In the genomic region with DNA sequence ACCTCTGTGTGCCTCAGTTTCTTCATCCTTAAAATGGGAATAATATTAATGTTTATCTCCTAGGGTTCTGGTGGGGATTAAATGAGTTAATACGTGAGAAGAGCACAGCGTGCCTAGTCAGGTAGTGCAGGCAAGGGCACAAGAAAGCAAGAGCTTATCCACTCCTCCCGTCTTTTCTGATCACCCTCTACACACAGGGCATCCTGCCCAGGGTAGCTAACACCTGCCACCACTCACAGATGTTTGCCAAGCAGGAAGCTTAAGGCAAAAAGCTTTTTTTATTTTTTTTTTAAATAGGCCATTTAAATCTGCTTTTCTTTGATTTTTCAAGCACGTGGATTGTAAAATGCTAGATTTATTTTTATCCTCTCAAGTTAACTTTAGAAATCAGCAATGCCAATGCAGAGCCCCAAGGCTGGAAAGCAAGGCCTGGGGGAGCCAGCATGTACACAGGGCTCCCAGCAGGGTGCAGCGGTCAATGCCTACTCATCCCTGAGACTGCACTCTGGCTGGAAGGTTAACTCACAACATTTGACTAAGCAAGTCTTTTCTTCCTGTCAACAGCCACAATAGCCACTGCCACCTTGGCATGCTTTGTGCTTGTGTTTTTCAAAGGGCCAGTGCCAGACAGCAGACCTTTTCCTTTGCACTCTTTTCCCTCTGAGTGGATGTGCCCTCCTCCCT, we compare ENCODE assay signal across 1 cellular context.
TF ChIP-seq lines count a peak whose summit lies in the region.

No MANE protein-coding gene starts in this region.

TF ChIP-seq in HepG2, 621 proteins besides CTCF, POLR2A, EP300 and RAD21 (continued from another document):
- TF ChIP-seq, protein P1, sequence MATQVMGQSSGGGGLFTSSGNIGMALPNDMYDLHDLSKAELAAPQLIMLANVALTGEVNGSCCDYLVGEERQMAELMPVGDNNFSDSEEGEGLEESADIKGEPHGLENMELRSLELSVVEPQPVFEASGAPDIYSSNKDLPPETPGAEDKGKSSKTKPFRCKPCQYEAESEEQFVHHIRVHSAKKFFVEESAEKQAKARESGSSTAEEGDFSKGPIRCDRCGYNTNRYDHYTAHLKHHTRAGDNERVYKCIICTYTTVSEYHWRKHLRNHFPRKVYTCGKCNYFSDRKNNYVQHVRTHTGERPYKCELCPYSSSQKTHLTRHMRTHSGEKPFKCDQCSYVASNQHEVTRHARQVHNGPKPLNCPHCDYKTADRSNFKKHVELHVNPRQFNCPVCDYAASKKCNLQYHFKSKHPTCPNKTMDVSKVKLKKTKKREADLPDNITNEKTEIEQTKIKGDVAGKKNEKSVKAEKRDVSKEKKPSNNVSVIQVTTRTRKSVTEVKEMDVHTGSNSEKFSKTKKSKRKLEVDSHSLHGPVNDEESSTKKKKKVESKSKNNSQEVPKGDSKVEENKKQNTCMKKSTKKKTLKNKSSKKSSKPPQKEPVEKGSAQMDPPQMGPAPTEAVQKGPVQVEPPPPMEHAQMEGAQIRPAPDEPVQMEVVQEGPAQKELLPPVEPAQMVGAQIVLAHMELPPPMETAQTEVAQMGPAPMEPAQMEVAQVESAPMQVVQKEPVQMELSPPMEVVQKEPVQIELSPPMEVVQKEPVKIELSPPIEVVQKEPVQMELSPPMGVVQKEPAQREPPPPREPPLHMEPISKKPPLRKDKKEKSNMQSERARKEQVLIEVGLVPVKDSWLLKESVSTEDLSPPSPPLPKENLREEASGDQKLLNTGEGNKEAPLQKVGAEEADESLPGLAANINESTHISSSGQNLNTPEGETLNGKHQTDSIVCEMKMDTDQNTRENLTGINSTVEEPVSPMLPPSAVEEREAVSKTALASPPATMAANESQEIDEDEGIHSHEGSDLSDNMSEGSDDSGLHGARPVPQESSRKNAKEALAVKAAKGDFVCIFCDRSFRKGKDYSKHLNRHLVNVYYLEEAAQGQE (IDR thresholded peaks at IDR 0.05; ENCODE audit: borderline replicate concordance in 1 of 2, low read depth in 1 of 2, low read length in 2 of 2), result peak in 1 of 2 experiments; percentile 19; a peak in 1 of 4 replicates
- TF ChIP-seq RBAK (CRISPR knock-in tag; IDR thresholded peaks at IDR 0.05) (no peak), ZNF572 (CRISPR knock-in tag; IDR thresholded peaks at IDR 0.05) (no peak), STAG1 (CRISPR knock-in tag; IDR thresholded peaks at IDR 0.05) (peak; percentile 53), HOXA7 (CRISPR knock-in tag; IDR thresholded peaks at IDR 0.05) (no peak), MIER2 (CRISPR knock-in tag; IDR thresholded peaks at IDR 0.05) (peak; percentile 74; the same call in 1 of the 2 replicates), SMYD3 (CRISPR knock-in tag; IDR thresholded peaks at IDR 0.05) (no peak), ZNF615 (CRISPR knock-in tag; IDR thresholded peaks at IDR 0.05; ENCODE audit: borderline replicate concordance) (no peak), WIZ (CRISPR knock-in tag; IDR thresholded peaks at IDR 0.05) (no peak)
- TF ChIP-seq, protein P2, sequence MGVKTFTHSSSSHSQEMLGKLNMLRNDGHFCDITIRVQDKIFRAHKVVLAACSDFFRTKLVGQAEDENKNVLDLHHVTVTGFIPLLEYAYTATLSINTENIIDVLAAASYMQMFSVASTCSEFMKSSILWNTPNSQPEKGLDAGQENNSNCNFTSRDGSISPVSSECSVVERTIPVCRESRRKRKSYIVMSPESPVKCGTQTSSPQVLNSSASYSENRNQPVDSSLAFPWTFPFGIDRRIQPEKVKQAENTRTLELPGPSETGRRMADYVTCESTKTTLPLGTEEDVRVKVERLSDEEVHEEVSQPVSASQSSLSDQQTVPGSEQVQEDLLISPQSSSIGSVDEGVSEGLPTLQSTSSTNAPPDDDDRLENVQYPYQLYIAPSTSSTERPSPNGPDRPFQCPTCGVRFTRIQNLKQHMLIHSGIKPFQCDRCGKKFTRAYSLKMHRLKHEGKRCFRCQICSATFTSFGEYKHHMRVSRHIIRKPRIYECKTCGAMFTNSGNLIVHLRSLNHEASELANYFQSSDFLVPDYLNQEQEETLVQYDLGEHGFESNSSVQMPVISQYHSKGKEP (CRISPR knock-in tag; IDR thresholded peaks at IDR 0.05), result no peak
- TF ChIP-seq, protein P3, sequence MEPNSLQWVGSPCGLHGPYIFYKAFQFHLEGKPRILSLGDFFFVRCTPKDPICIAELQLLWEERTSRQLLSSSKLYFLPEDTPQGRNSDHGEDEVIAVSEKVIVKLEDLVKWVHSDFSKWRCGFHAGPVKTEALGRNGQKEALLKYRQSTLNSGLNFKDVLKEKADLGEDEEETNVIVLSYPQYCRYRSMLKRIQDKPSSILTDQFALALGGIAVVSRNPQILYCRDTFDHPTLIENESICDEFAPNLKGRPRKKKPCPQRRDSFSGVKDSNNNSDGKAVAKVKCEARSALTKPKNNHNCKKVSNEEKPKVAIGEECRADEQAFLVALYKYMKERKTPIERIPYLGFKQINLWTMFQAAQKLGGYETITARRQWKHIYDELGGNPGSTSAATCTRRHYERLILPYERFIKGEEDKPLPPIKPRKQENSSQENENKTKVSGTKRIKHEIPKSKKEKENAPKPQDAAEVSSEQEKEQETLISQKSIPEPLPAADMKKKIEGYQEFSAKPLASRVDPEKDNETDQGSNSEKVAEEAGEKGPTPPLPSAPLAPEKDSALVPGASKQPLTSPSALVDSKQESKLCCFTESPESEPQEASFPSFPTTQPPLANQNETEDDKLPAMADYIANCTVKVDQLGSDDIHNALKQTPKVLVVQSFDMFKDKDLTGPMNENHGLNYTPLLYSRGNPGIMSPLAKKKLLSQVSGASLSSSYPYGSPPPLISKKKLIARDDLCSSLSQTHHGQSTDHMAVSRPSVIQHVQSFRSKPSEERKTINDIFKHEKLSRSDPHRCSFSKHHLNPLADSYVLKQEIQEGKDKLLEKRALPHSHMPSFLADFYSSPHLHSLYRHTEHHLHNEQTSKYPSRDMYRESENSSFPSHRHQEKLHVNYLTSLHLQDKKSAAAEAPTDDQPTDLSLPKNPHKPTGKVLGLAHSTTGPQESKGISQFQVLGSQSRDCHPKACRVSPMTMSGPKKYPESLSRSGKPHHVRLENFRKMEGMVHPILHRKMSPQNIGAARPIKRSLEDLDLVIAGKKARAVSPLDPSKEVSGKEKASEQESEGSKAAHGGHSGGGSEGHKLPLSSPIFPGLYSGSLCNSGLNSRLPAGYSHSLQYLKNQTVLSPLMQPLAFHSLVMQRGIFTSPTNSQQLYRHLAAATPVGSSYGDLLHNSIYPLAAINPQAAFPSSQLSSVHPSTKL (CRISPR knock-in tag; IDR thresholded peaks at IDR 0.05), result no peak
